ENCODE assay signal across 8 cellular contexts in the genomic region with DNA sequence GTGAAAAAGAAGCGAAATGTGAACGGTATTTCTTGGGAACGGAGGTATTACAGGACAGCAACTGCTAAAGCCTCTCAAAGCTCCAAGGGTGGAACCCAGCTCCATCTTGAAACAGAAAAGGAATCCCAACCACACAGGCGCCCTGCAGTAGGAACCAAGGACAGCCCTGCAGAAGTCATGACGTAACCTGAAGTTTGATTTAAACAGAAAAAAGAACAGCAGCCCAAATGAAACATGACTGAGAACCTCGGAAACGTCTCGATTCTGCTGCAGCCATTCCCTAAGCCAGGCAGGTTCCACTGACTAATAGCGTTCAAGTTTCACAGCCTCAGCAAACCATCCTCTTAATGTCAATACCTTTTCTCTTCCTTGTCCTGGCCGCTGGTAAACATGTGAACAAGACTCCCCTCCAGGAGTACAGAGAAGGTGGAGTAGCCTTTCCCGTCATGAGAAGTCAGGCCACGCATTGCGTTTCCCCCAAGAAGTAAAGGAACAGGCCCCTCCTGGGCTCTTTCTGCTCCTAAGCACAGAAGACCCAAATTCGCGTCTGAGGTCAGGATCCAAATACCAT. TPM values are rescaled to one million over a fixed set of nuclear protein-coding genes. Genes with fewer than 3 reads are reported as not detected.
A peak's percentile ranks its signal among the peaks of the same experiment; 100 is the strongest.
DNase-seq lines count a peak whose midpoint lies in the region; ATAC-seq, FAIRE-seq and TF ChIP-seq lines count a peak whose summit lies in the region.

No MANE protein-coding gene starts in this region.

- peak overlapping the region; percentile 97 for H3K4me3 Mint-ChIP-seq in T-helper 17 cell

- H3K4me3 ChIP-seq in GM12864 (ENCODE audit: low read depth, low read length) (peak overlapping the region; percentile 74), foreskin fibroblast (ENCODE audit: low read depth in 1 of 2, low read length in 2 of 2) (peak overlapping the region; percentile 57 to 69)

- H3K27me3 Mint-ChIP-seq in T-helper 17 cell = no peaks in the 10 kb centered on the region

- H3K9me3 ChIP-seq in T-helper 17 cell (ENCODE audit: control insufficient read depth, low read length, poor library complexity, severe bottlenecking) = no peaks in the 10 kb centered on the region

- ATAC-seq in T-helper 17 cell = no peak
- ATAC-seq in sciatic nerve = peak; percentile 6
- no peak for ATAC-seq in HG03571 (IDR thresholded peaks at IDR 0.05; ENCODE audit: unreplicated experiment)
- ATAC-seq in GM21825 (IDR thresholded peaks at IDR 0.05; ENCODE audit: unreplicated experiment) = no peak
- no peak for ATAC-seq in GM21515 (IDR thresholded peaks at IDR 0.05; ENCODE audit: unreplicated experiment)

- intact Hi-C loops in sciatic nerve (cut with DNase I) = no loop called here

- H3K36me3 Mint-ChIP-seq in T-helper 17 cell (ENCODE audit: low read depth) = no peaks in the 10 kb centered on the region

- peaks cover 25% of the 10 kb centered on the region for H3K4me1 Mint-ChIP-seq in T-helper 17 cell

- TF ChIP-seq CTCF in GM12864 (IDR thresholded peaks at IDR 0.05; ENCODE audit: low read depth, low read length, missing control alignments) = no peak
- TF ChIP-seq CTCF in foreskin fibroblast (IDR thresholded peaks at IDR 0.05; ENCODE audit: low read depth, low read length) = no peak

- H3K27ac Mint-ChIP-seq in T-helper 17 cell = peak overlapping the region; percentile 63

- FAIRE-seq in HTR-8/SVneo (lab: Jason Lieb, UNC) = no peak

- DNase-seq in GM12864 (ENCODE audit: low read depth) = no peak
- DNase-seq in T-helper 17 cell = no peak
- DNase-seq in foreskin fibroblast = no peak
- no peak for DNase-seq in sciatic nerve (ENCODE audit: low spot score)
- DNase-seq in HTR-8/SVneo (ENCODE audit: insufficient read length, low spot score) = no peak

RNA-seq across cellular contexts. Expression of gene SIAH1, which starts 20.1 kb away (rescaled TPM):
- 10 to 100 TPM; 36.4 to 41.2 TPM for total RNA-seq in T-helper 17 cell
- total RNA-seq in sciatic nerve = 37.2 TPM
